7 cellular contexts compared by ENCODE assay signal in genomic region chr16:29335013-29335836, GRCh38.
DNase-seq lines count a peak whose midpoint lies in the region; ATAC-seq, FAIRE-seq and TF ChIP-seq lines count a peak whose summit lies in the region.
"Not testable (repeated sequence)": the region's sequence is repeated elsewhere in the genome, so short reads cannot be mapped to it uniquely, and the experiment has no call there.

No MANE protein-coding gene starts in this region.

- not testable (repeated sequence) for H4K20me1 ChIP-seq in OCI-LY3 (ENCODE audit: insufficient read depth, low read length); astrocyte (ENCODE audit: insufficient read depth, low read length)

- intact Hi-C loops in left lung (cut with DNase I); natural killer cell (cut with micrococcal nuclease): not testable (repeated sequence)

- peak overlapping the region; percentile 69 for H3K4me2 ChIP-seq in OCI-LY3 (ENCODE audit: low read length)
- H3K4me2 ChIP-seq in astrocyte (ENCODE audit: low read length): not testable (repeated sequence)

- peak overlapping the region; percentile 43; the same call in 1 of the 2 replicates for H3K4me3 ChIP-seq in OCI-LY3 (ENCODE audit: low read length)
- H3K4me3 ChIP-seq in astrocyte (ENCODE audit: insufficient read depth, low read depth, low read length); left lung: not testable (repeated sequence)

- not testable (repeated sequence) for H3K36me3 Mint-ChIP-seq in IgD-negative memory B cell; astrocyte (ENCODE audit: low read depth, unreplicated experiment); glutamatergic neuron (ENCODE audit: unreplicated experiment); natural killer cell

- peaks cover 49% of the 10 kb centered on the region for H3K4me1 ChIP-seq in OCI-LY3 (ENCODE audit: low read length)
- H3K4me1 ChIP-seq in astrocyte (ENCODE audit: insufficient read depth, low read length); left lung: not testable (repeated sequence)

- peaks cover 33 to 40% (median 38%) of the 10 kb centered on the region in 3 donors for H3K4me1 Mint-ChIP-seq in IgD-negative memory B cell
- not testable (repeated sequence) for H3K4me1 Mint-ChIP-seq in astrocyte (ENCODE audit: low read depth, unreplicated experiment)
- peaks cover 27% of the 10 kb centered on the region for H3K4me1 Mint-ChIP-seq in glutamatergic neuron (ENCODE audit: low read depth, unreplicated experiment)
- H3K4me1 Mint-ChIP-seq in natural killer cell: peaks cover 10 to 14% of the 10 kb centered on the region in 2 donors

- not testable (repeated sequence) for H3K9me3 Mint-ChIP-seq in IgD-negative memory B cell; astrocyte (ENCODE audit: unreplicated experiment); glutamatergic neuron (ENCODE audit: unreplicated experiment); natural killer cell

- not testable (repeated sequence) for H3K9me3 ChIP-seq in OCI-LY3 (ENCODE audit: insufficient read depth, low read length); astrocyte (ENCODE audit: insufficient read depth, low read depth, low read length); left lung

- H3K36me3 ChIP-seq in OCI-LY3 (replicated peaks; ENCODE audit: low read depth, low read length); astrocyte (ENCODE audit: insufficient read depth, low read length); left lung: not testable (repeated sequence)

- not testable (repeated sequence) for H3K9ac ChIP-seq in OCI-LY3 (ENCODE audit: low read length); astrocyte (ENCODE audit: low read length)

- H3K27ac ChIP-seq in OCI-LY3 (ENCODE audit: low read length); astrocyte (ENCODE audit: low read depth, low read length); left lung: not testable (repeated sequence)

- peak; percentile 23 for FAIRE-seq in GM19239 (lab: Jason Lieb, UNC)
- not testable (repeated sequence) for FAIRE-seq in astrocyte (lab: Jason Lieb, UNC)

- H3K27ac Mint-ChIP-seq in IgD-negative memory B cell (peak overlapping the region; percentile 85 to 96 (median 96)), glutamatergic neuron (ENCODE audit: unreplicated experiment) (peak overlapping the region; percentile 38)
- H3K27ac Mint-ChIP-seq in astrocyte (ENCODE audit: unreplicated experiment); natural killer cell: not testable (repeated sequence)

- not testable (repeated sequence) for H3K79me2 ChIP-seq in OCI-LY3 (ENCODE audit: low read length); astrocyte (ENCODE audit: insufficient read depth, low read length)

- ATAC-seq in left lung (peak; percentile 70), natural killer cell (peak in 2 of 3 donors; percentile 40 to 61)

- DNase-seq in GM19239 (ENCODE audit: insufficient read length, low spot score); astrocyte (ENCODE audit: low read depth); glutamatergic neuron; natural killer cell: not testable (repeated sequence)
- peak in 1 of 2 donors; percentile 57 for DNase-seq in left lung

- TF ChIP-seq CTCF in OCI-LY3 (IDR thresholded peaks at IDR 0.05; ENCODE audit: low read depth, low read length); astrocyte (IDR thresholded peaks at IDR 0.05; ENCODE audit: insufficient read depth, low read depth, low read length); glutamatergic neuron (IDR thresholded peaks at IDR 0.05; ENCODE audit: partially characterized antibody, unreplicated experiment); left lung (IDR thresholded peaks at IDR 0.05); natural killer cell (IDR thresholded peaks at IDR 0.05): not testable (repeated sequence)

- H2AFZ ChIP-seq in OCI-LY3 (ENCODE audit: low read depth, low read length); astrocyte (ENCODE audit: low read depth, low read length): not testable (repeated sequence)

- not testable (repeated sequence) for H3K27me3 ChIP-seq in OCI-LY3 (ENCODE audit: low read depth, low read length); astrocyte (ENCODE audit: insufficient read depth, low read length); left lung

- not testable (repeated sequence) for H3K27me3 Mint-ChIP-seq in IgD-negative memory B cell; astrocyte (ENCODE audit: low read depth, unreplicated experiment); glutamatergic neuron (ENCODE audit: unreplicated experiment); natural killer cell (ENCODE audit: low read depth in 2 of 2)

- peak overlapping the region in 3 of 4 donors; percentile 67 to 81 (median 71) for H3K4me3 Mint-ChIP-seq in IgD-negative memory B cell
- peak overlapping the region; percentile 34 for H3K4me3 Mint-ChIP-seq in astrocyte (ENCODE audit: unreplicated experiment)
- H3K4me3 Mint-ChIP-seq in glutamatergic neuron (ENCODE audit: unreplicated experiment); natural killer cell: not testable (repeated sequence)
